Comparison of ENCODE assay signal across 8 cellular contexts in genomic region chr1:31943546-31944184, GRCh38. TPM values are rescaled to one million over a fixed set of nuclear protein-coding genes. Genes with fewer than 3 reads are reported as not detected.
A peak's percentile ranks its signal among the peaks of the same experiment; 100 is the strongest.
DNase-seq lines count a peak whose midpoint lies in the region; ATAC-seq and TF ChIP-seq lines count a peak whose summit lies in the region.

No MANE protein-coding gene starts in this region.

- no peak overlapping the region for H3K4me3 ChIP-seq in cardiac muscle cell
- H3K4me3 ChIP-seq in liver (ENCODE audit: low read depth in 1 of 3, low read length in 3 of 3): no peak overlapping the region

- H3K9me3 Mint-ChIP-seq in activated CD4-positive, alpha-beta memory T cell treated with anti-CD3 and anti-CD28 coated beads for 36 hours: no peaks in the 10 kb centered on the region

- CTCF ChIA-PET in activated CD4-positive, alpha-beta memory T cell treated with anti-CD3 and anti-CD28 coated beads for 36 hours (lab: Charles Lee): interaction anchor here (1.1 to 15.5 kb wide), 7 partner anchors 8 to 154 kb away, joined by 3 to 487 read pairs (median 5); partner anchors contain the start of gene SPOCD1

- H3K36me3 Mint-ChIP-seq in activated CD4-positive, alpha-beta memory T cell treated with anti-CD3 and anti-CD28 coated beads for 36 hours: no peaks in the 10 kb centered on the region

- H3K27me3 ChIP-seq in cardiac muscle cell (no peaks in the 10 kb centered on the region), liver (ENCODE audit: control insufficient read depth in 4 of 4, insufficient read depth in 4 of 4, low read length in 3 of 4) (no peaks in the 10 kb centered on the region)

- ATAC-seq in Right ventricle myocardium superior (ENCODE audit: poor library complexity): no peak
- no peak for ATAC-seq in HG02642 (IDR thresholded peaks at IDR 0.05; ENCODE audit: poor library complexity, unreplicated experiment)

- peak in 1 of 2 donors; percentile 34 for DNase-seq in cardiac muscle cell (ENCODE audit: low read depth in 1 of 2, low spot score in 1 of 2)
- DNase-seq in Right ventricle myocardium superior: no peak
- peak; percentile 58 for DNase-seq in activated CD4-positive, alpha-beta memory T cell treated with anti-CD3 and anti-CD28 coated beads for 36 hours
- DNase-seq in ureter (ENCODE audit: low spot score): peak; percentile 29
- no peak for DNase-seq in C1 segment of cervical spinal cord (lab: John Stamatoyannopoulos, UW)
- DNase-seq in activated CD4-positive, CD25-positive, alpha-beta regulatory T cell treated with anti-CD3 and anti-CD28 coated beads, Interleukin-2, amount 50 U/mL, for 72 hours: no peak

- H3K9me3 ChIP-seq in cardiac muscle cell (ENCODE audit: low read depth) (no peaks in the 10 kb centered on the region), liver (ENCODE audit: control insufficient read depth in 4 of 4, low read length in 3 of 4) (no peaks in the 10 kb centered on the region)

- H3K4me3 Mint-ChIP-seq in activated CD4-positive, alpha-beta memory T cell treated with anti-CD3 and anti-CD28 coated beads for 36 hours: peak overlapping the region; percentile 76

- POLR2A ChIA-PET in activated CD4-positive, alpha-beta memory T cell treated with anti-CD3 and anti-CD28 coated beads for 36 hours (lab: Charles Lee): interaction anchor here (0.6 to 8.6 kb wide), 7 partner anchors 11 to 70 kb away, joined by 3 to 130 read pairs (median 5); partner anchors contain the start of gene KHDRBS1

- H3K27ac Mint-ChIP-seq in activated CD4-positive, alpha-beta memory T cell treated with anti-CD3 and anti-CD28 coated beads for 36 hours: peak overlapping the region; percentile 91

- peaks cover 59% of the 10 kb centered on the region for H3K4me1 Mint-ChIP-seq in activated CD4-positive, alpha-beta memory T cell treated with anti-CD3 and anti-CD28 coated beads for 36 hours (ENCODE audit: low read depth)

- TF ChIP-seq RAD21 in liver (IDR thresholded peaks at IDR 0.05): no peak

- TF ChIP-seq CTCF in cardiac muscle cell (IDR thresholded peaks at IDR 0.05; ENCODE audit: low read depth, low read length) (no peak), liver (IDR thresholded peaks at IDR 0.05; ENCODE audit: low read depth, low read length, missing input control) (no peak)

- 82% methylated on average over 3 of the region's 3 CpGs for WGBS in liver

- H3K4me1 ChIP-seq in cardiac muscle cell (ENCODE audit: low read depth) (peaks cover 13% of the 10 kb centered on the region), liver (ENCODE audit: control insufficient read depth in 4 of 4, insufficient read depth in 4 of 4, low read length in 3 of 4) (peaks cover 9 to 21% (median 15%) of the 10 kb centered on the region in 4 donors)

- H3K9ac ChIP-seq in liver (ENCODE audit: low read depth in 1 of 2, low read length in 2 of 2): no peak overlapping the region

- H3K27me3 Mint-ChIP-seq in activated CD4-positive, alpha-beta memory T cell treated with anti-CD3 and anti-CD28 coated beads for 36 hours: no peaks in the 10 kb centered on the region

- H3K36me3 ChIP-seq in cardiac muscle cell: no peaks in the 10 kb centered on the region
- no peaks in the 10 kb centered on the region for H3K36me3 ChIP-seq in liver (ENCODE audit: control insufficient read depth in 4 of 4, insufficient read depth in 3 of 4, low read depth in 1 of 4, low read length in 3 of 4)

- intact Hi-C loops in Right ventricle myocardium superior (cut with DNase I): no loop called here
- intact Hi-C loops in activated CD4-positive, alpha-beta memory T cell treated with anti-CD3 and anti-CD28 coated beads for 36 hours (cut with micrococcal nuclease): loop anchor here (1.0 to 5.0 kb wide), 3 partner anchors 13 to 69 kb away; partner anchors contain the start of gene KHDRBS1

- peak overlapping the region; percentile 93 for H3K27ac ChIP-seq in cardiac muscle cell
- peak overlapping the region; percentile 84 to 91 for H3K27ac ChIP-seq in liver (ENCODE audit: low read depth in 1 of 2, low read length in 2 of 2)

TF ChIP-seq in liver, 16 proteins besides CTCF, POLR2A, EP300 and RAD21:
- TF ChIP-seq HNF4G (IDR thresholded peaks at IDR 0.05) (no peak), RXRA (IDR thresholded peaks at IDR 0.05) (no peak), HNF4A (conservative IDR thresholded peaks at IDR 0.05) (no peak), TAF1 (conservative IDR thresholded peaks at IDR 0.05) (no peak), FOXA2 (IDR thresholded peaks at IDR 0.05) (no peak), EGR1 (IDR thresholded peaks at IDR 0.05; ENCODE audit: low read depth in 2 of 2) (no peak), YY1 (IDR thresholded peaks at IDR 0.05) (no peak)
- TF ChIP-seq, protein P1, sequence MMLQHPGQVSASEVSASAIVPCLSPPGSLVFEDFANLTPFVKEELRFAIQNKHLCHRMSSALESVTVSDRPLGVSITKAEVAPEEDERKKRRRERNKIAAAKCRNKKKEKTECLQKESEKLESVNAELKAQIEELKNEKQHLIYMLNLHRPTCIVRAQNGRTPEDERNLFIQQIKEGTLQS (IDR thresholded peaks at IDR 0.05): no peak

RNA-seq across cellular contexts. Expression of gene PTP4A2, which starts 5.5 kb away (rescaled TPM):
- total RNA-seq in cardiac muscle cell: 105 and 161 TPM in 2 replicates
- 285 and 366 TPM in 2 replicates for polyA plus RNA-seq in cardiac muscle cell
- 271 TPM for total RNA-seq in Right ventricle myocardium superior
- total RNA-seq in activated CD4-positive, alpha-beta memory T cell treated with anti-CD3 and anti-CD28 coated beads for 36 hours: 100 to 1,000 TPM; 275 to 285 TPM
- total RNA-seq in liver: 10 to 100 TPM; 74.4 to 98.1 TPM
- polyA plus RNA-seq in liver: 10 to 100 TPM; 47.7 to 69.3 TPM
- 416 TPM for total RNA-seq in ureter

Comparison
In these comparisons a context has a peak if more than half of its experiments do, and no peak if none do; other contexts are left out.
1. DNase-seq: peak in activated CD4-positive, alpha-beta memory T cell treated with anti-CD3 and anti-CD28 coated beads for 36 hours (single experiment) and ureter (single experiment); none in Right ventricle myocardium superior (single experiment), C1 segment of cervical spinal cord (0 of 14) and activated CD4-positive, CD25-positive, alpha-beta regulatory T cell treated with anti-CD3 and anti-CD28 coated beads, Interleukin-2, amount 50 U/mL, for 72 hours (single experiment).